7 cellular contexts compared by ENCODE assay signal in genomic region chr6:108250240-108250866, GRCh38.
DNase-seq lines count a peak whose midpoint lies in the region; ATAC-seq and TF ChIP-seq lines count a peak whose summit lies in the region.

No MANE protein-coding gene starts in this region.

- no peak overlapping the region for H3K27ac Mint-ChIP-seq in nephron progenitor cell

- peaks cover 3% of the 10 kb centered on the region for H3K27me3 Mint-ChIP-seq in nephron progenitor cell (ENCODE audit: low read depth, poor library complexity)

- peaks cover 4% of the 10 kb centered on the region for H3K4me1 Mint-ChIP-seq in nephron progenitor cell

- in situ Hi-C loops in KBM-7 (cut with MboI; ENCODE audit: low pct_unique_long_range_greater_than_20kb, low sequenced_read_pairs) (no loop called here), astrocyte of the cerebellum (cut with HindIII; ENCODE audit: low sequenced_read_pairs) (no loop called here)

- H3K36me3 Mint-ChIP-seq in nephron progenitor cell (ENCODE audit: low read depth), result peaks cover 46% of the 10 kb centered on the region

- ATAC-seq in GM21367 (IDR thresholded peaks at IDR 0.05; ENCODE audit: unreplicated experiment), result no peak

- no peak overlapping the region for H3K4me3 Mint-ChIP-seq in nephron progenitor cell

- H3K9me3 Mint-ChIP-seq in nephron progenitor cell, result peaks cover 7% of the 10 kb centered on the region

- DNase-seq in KBM-7, result peak; percentile 75
- no peak for DNase-seq in astrocyte of the cerebellum (ENCODE audit: low read depth)
- no peak for DNase-seq in nephron progenitor cell
- no peak for DNase-seq in AG08396 (ENCODE audit: low spot score)
- no peak for DNase-seq in activated CD4-positive, alpha-beta T cell treated with anti-CD3 and anti-CD28 coated beads for 1 hour

- no peak overlapping the region for H3K4me3 ChIP-seq in astrocyte of the cerebellum (ENCODE audit: low read depth, low read length)

- TF ChIP-seq CTCF in GM12873 (IDR thresholded peaks at IDR 0.05; ENCODE audit: insufficient read depth, low read depth, low read length, missing control alignments), result peak; percentile 36
- TF ChIP-seq CTCF in astrocyte of the cerebellum (IDR thresholded peaks at IDR 0.05; ENCODE audit: low read depth, low read length, missing control alignments), result peak; percentile 46
- peak; percentile 31 for TF ChIP-seq CTCF in nephron progenitor cell (IDR thresholded peaks at IDR 0.05)
